In genomic region chr14:87252103-87252502, GRCh38 we compare ENCODE assay signal across 15 cellular contexts.
"Had no signal": no experiment of that assay in that cellular context is flagged by ENCODE, and none has a peak within 500 bp of the region (broad histone marks: within the 10 kb centered on the region; RNA-seq: fewer than 3 reads in every experiment).

No MANE protein-coding gene starts in this region.

- ATAC-seq: left lung had no signal

- H3K27me3 ChIP-seq: dorsolateral prefrontal cortex, esophagus muscularis mucosa, left lung, sigmoid colon, suprapubic skin had no signal

- H3K9me3 ChIP-seq: esophagus muscularis mucosa, sigmoid colon, suprapubic skin had no signal

- DNase-seq: activated CD4-positive, alpha-beta T cell treated with anti-CD3 and anti-CD28 coated beads, Interleukin-2, amount 50 U/mL, for 1 hour; dorsolateral prefrontal cortex; foreskin fibroblast; head of caudate nucleus; left lung; nephron progenitor cell; psoas muscle; sigmoid colon; stimulated activated CD4-positive, alpha-beta T cell treated with anti-CD3 and anti-CD28 coated beads, Interleukin-12 subunit alpha, Interleukin-12 subunit beta, amount 100 ng/mL, for 4 hours; stimulated activated naive CD4-positive, alpha-beta T cell treated with Interleukin-2 at 50 U/mL for 16 hours had no signal

- FAIRE-seq: endometrium had no signal

- H3K36me3 Mint-ChIP-seq: activated naive CD8-positive, alpha-beta T cell; type B pancreatic cell had no signal

- H3K4me1 ChIP-seq: esophagus muscularis mucosa, left lung, psoas muscle, sigmoid colon, suprapubic skin had no signal

- H3K9me3 Mint-ChIP-seq: type B pancreatic cell had no signal

- H3K4me1 Mint-ChIP-seq: nephron progenitor cell had no signal

- H3K4me3 ChIP-seq: dorsolateral prefrontal cortex, esophagus muscularis mucosa, left lung, psoas muscle, sigmoid colon, suprapubic skin had no signal

- H3K36me3 ChIP-seq: esophagus muscularis mucosa, left lung, sigmoid colon, suprapubic skin had no signal

- H3K27me3 Mint-ChIP-seq: activated naive CD8-positive, alpha-beta T cell; type B pancreatic cell had no signal

- H3K4me3 Mint-ChIP-seq: activated naive CD8-positive, alpha-beta T cell; nephron progenitor cell; type B pancreatic cell had no signal

- H3K27ac Mint-ChIP-seq: activated naive CD8-positive, alpha-beta T cell; nephron progenitor cell; type B pancreatic cell had no signal

- H3K27ac ChIP-seq: dorsolateral prefrontal cortex, esophagus muscularis mucosa, left lung, psoas muscle, sigmoid colon, suprapubic skin had no signal
